ENCODE assay signal across 8 cellular contexts in genomic region chr16:67668495-67669157, GRCh38. TPM values are rescaled to one million over a fixed set of nuclear protein-coding genes. Genes with fewer than 3 reads are reported as not detected.
A peak's percentile ranks its signal among the peaks of the same experiment; 100 is the strongest.
DNase-seq lines count a peak whose midpoint lies in the region; ATAC-seq and TF ChIP-seq lines count a peak whose summit lies in the region.

No MANE protein-coding gene starts in this region.

- no peak overlapping the region for H3K27ac Mint-ChIP-seq in MCF 10A (ENCODE audit: low read depth, unreplicated experiment)

- no peak for ATAC-seq in HG03108 (IDR thresholded peaks at IDR 0.05; ENCODE audit: unreplicated experiment)

- H3K4me3 ChIP-seq in GM06990 (replicated peaks; ENCODE audit: low read depth, low read length), result no peak overlapping the region
- no peak overlapping the region for H3K4me3 ChIP-seq in KMS-11 (IDR thresholded peaks at IDR 0.05; ENCODE audit: insufficient read depth, low read depth, low read length)
- H3K4me3 ChIP-seq in neutrophil (ENCODE audit: low read depth in 1 of 2, low read length in 1 of 2), result peak overlapping the region in 1 of 2 experiments; percentile 15

- DNase-seq in GM06990 (ENCODE audit: extremely low read depth, insufficient read length) (no peak), MCF 10A (ENCODE audit: unreplicated experiment) (no peak), NCI-H1417 treated with DMSO at 0.1 percent for 48 hours (lab: John Stamatoyannopoulos, UW) (no peak), Ammon's horn (ENCODE audit: low spot score) (no peak)
- DNase-seq in stimulated activated naive CD4-positive, alpha-beta T cell treated with Interleukin-2 at 50 U/mL for 16 hours (lab: John Stamatoyannopoulos, UW), result no peak

- H2AFZ ChIP-seq in KMS-11 (ENCODE audit: low read depth), result no peak overlapping the region

- H3K4me3 Mint-ChIP-seq in MCF 10A (ENCODE audit: unreplicated experiment), result no peak overlapping the region

- no peaks in the 10 kb centered on the region for H3K27me3 Mint-ChIP-seq in MCF 10A (ENCODE audit: insufficient read depth, unreplicated experiment)

- peaks cover 9% of the 10 kb centered on the region for H3K4me1 Mint-ChIP-seq in MCF 10A (ENCODE audit: insufficient read depth, unreplicated experiment)

- no peaks in the 10 kb centered on the region for H4K20me1 ChIP-seq in KMS-11 (ENCODE audit: insufficient read depth)

- H3K9ac ChIP-seq in KMS-11, result no peak overlapping the region

- H3K4me2 ChIP-seq in KMS-11, result no peak overlapping the region; the same call in 1 of the 2 replicates

- H3K27ac ChIP-seq in KMS-11, result no peak overlapping the region
- peak overlapping the region; percentile 85 for H3K27ac ChIP-seq in neutrophil

- no peaks in the 10 kb centered on the region for H3K9me3 Mint-ChIP-seq in MCF 10A (ENCODE audit: unreplicated experiment)

- no peaks in the 10 kb centered on the region; the same call in 1 of the 2 replicates for H3K79me2 ChIP-seq in KMS-11 (ENCODE audit: insufficient read depth, low read depth)

- no peaks in the 10 kb centered on the region for H3K27me3 ChIP-seq in GM06990 (replicated peaks; ENCODE audit: control insufficient read depth, insufficient read depth, low read length)
- H3K27me3 ChIP-seq in KMS-11 (ENCODE audit: insufficient read depth, low read depth), result no peaks in the 10 kb centered on the region
- H3K27me3 ChIP-seq in neutrophil, result no peaks in the 10 kb centered on the region

- CTCF ChIA-PET in MCF 10A (lab: Yijun Ruan, JAX), result interaction anchor here (0.5 to 6.9 kb wide), 19 partner anchors 11 to 421 kb away, joined by 3 to 57 read pairs (median 3); partner anchors contain the start of genes CTCF and GFOD2

- BruUV-seq in MCF 10A (replicated peaks; lab: Mats Ljungman, UMichigan), result no TSS peak

- no peaks in the 10 kb centered on the region for H3K9me3 ChIP-seq in neutrophil

- POLR2A ChIA-PET in MCF 10A (lab: Yijun Ruan, JAX), result interaction anchor here (1.2 to 1.6 kb wide), 3 partner anchors 42 to 148 kb away, joined by 3 to 5 read pairs (median 5); no protein-coding TSS in a partner anchor

- TF ChIP-seq CTCF in GM06990 (IDR thresholded peaks at IDR 0.05; ENCODE audit: insufficient read depth, low read length, poor library complexity, severe bottlenecking) (peak; percentile 44), KMS-11 (conservative IDR thresholded peaks at IDR 0.05; ENCODE audit: low read depth, low read length) (peak; percentile 30), MCF 10A (IDR thresholded peaks at IDR 0.05; ENCODE audit: unreplicated experiment) (peak; percentile 28), neutrophil (IDR thresholded peaks at IDR 0.05) (no peak)

- H3K36me3 ChIP-seq in GM06990 (ENCODE audit: control insufficient read depth, insufficient read depth, low read length), result no peaks in the 10 kb centered on the region
- no peaks in the 10 kb centered on the region for H3K36me3 ChIP-seq in KMS-11 (ENCODE audit: insufficient read depth)
- no peaks in the 10 kb centered on the region for H3K36me3 ChIP-seq in neutrophil

- intact Hi-C loops in MCF 10A (cut with micrococcal nuclease), result loop anchor here (1.0 kb wide), 2 partner anchors 106 to 147 kb away; partner anchors contain the start of gene CTCF

- H3K4me1 ChIP-seq in KMS-11 (ENCODE audit: low read depth, poor library complexity, severe bottlenecking) (peaks cover 34% of the 10 kb centered on the region), neutrophil (ENCODE audit: control insufficient read depth in 1 of 2, insufficient read depth in 1 of 2, low read depth in 1 of 2, low read length in 1 of 2) (peaks cover 53 to 55% of the 10 kb centered on the region in 2 experiments)

- H3K36me3 Mint-ChIP-seq in MCF 10A (ENCODE audit: insufficient read depth, unreplicated experiment), result peaks cover 4% of the 10 kb centered on the region

RNA-seq across cellular contexts. Expression of gene C16orf86, which starts 2.0 kb away (rescaled TPM):
- total RNA-seq in MCF 10A (2022), result 0.54 and 0.65 TPM in 2 replicates

RNA-seq across cellular contexts. Expression of gene ENKD1, which starts 2.1 kb away (rescaled TPM):
- total RNA-seq in MCF 10A (2022), result 12.8 and 14.5 TPM in 2 replicates

RNA-seq across cellular contexts. Expression of gene PARD6A, which starts 7.9 kb away (rescaled TPM):
- 3.2 and 4.5 TPM in 2 replicates for total RNA-seq in MCF 10A (2022)

RNA-seq across cellular contexts. Expression of gene ACD, which starts 8.6 kb away (rescaled TPM):
- 26.1 and 33.6 TPM in 2 replicates for total RNA-seq in MCF 10A (2022)

RNA-seq across cellular contexts. Expression of gene CARMIL2, which starts 23.7 kb away (rescaled TPM):
- 1.6 and 1.9 TPM in 2 replicates for total RNA-seq in MCF 10A (2022)
